Comparison of ENCODE assay signal across 15 cellular contexts in genomic region chr7:82317760-82318159, GRCh38.
"Had no signal": no experiment of that assay in that cellular context is flagged by ENCODE, and none has a peak within 500 bp of the region (broad histone marks: within the 10 kb centered on the region; RNA-seq: fewer than 3 reads in every experiment).

No MANE protein-coding gene starts in this region.

- H3K27ac Mint-ChIP-seq: activated CD4-positive, alpha-beta T cell treated with anti-CD3 and anti-CD28 coated beads, Interleukin-2, amount 10 ng/mL, durations not matched to agents 7 days and 5 days; activated CD8-positive, alpha-beta memory T cell treated with anti-CD3 and anti-CD28 coated beads, Interleukin-2, amount 10 ng/mL, durations not matched to agents 7 days and 5 days; activated CD8-positive, alpha-beta T cell treated with anti-CD3 and anti-CD28 coated beads for 36 hours; activated naive CD4-positive, alpha-beta T cell treated with anti-CD3 and anti-CD28 coated beads, Interleukin-2, amount 10 ng/mL, durations not matched to agents 7 days and 5 days; stimulated activated naive CD8-positive, alpha-beta T cell treated with anti-CD3 and anti-CD28 coated beads, Interleukin-15, Interleukin-2, amounts not matched to agents 100 ng/mL and 50 ng/mL, for 24 hours; T-cell; T-helper 2 cell treated with Interferon-gamma antibody and Interleukin-4, amounts not matched to agents 5 μg/mL and 100 μg/mL, for 36 hours had no signal

- H3K4me3 ChIP-seq: cardiac muscle cell, tibial artery had no signal

- H3K27me3 Mint-ChIP-seq: activated CD4-positive, alpha-beta T cell treated with anti-CD3 and anti-CD28 coated beads, Interleukin-2, amount 10 ng/mL, durations not matched to agents 7 days and 5 days; activated CD8-positive, alpha-beta memory T cell treated with anti-CD3 and anti-CD28 coated beads, Interleukin-2, amount 10 ng/mL, durations not matched to agents 7 days and 5 days; activated CD8-positive, alpha-beta T cell treated with anti-CD3 and anti-CD28 coated beads for 36 hours; activated naive CD4-positive, alpha-beta T cell treated with anti-CD3 and anti-CD28 coated beads, Interleukin-2, amount 10 ng/mL, durations not matched to agents 7 days and 5 days; stimulated activated naive CD8-positive, alpha-beta T cell treated with anti-CD3 and anti-CD28 coated beads, Interleukin-15, Interleukin-2, amounts not matched to agents 100 ng/mL and 50 ng/mL, for 24 hours; T-cell had no signal

- H3K27me3 ChIP-seq: cardiac muscle cell, tibial artery had no signal

- H3K4me1 Mint-ChIP-seq: activated CD4-positive, alpha-beta T cell treated with anti-CD3 and anti-CD28 coated beads, Interleukin-2, amount 10 ng/mL, durations not matched to agents 7 days and 5 days; activated CD8-positive, alpha-beta memory T cell treated with anti-CD3 and anti-CD28 coated beads, Interleukin-2, amount 10 ng/mL, durations not matched to agents 7 days and 5 days; activated naive CD4-positive, alpha-beta T cell treated with anti-CD3 and anti-CD28 coated beads, Interleukin-2, amount 10 ng/mL, durations not matched to agents 7 days and 5 days; T-cell had no signal

- H3K27ac ChIP-seq: cardiac muscle cell, tibial artery, VCaP had no signal

- H3K9me3 ChIP-seq: tibial artery had no signal

- H3K4me3 Mint-ChIP-seq: activated CD4-positive, alpha-beta T cell treated with anti-CD3 and anti-CD28 coated beads, Interleukin-2, amount 10 ng/mL, durations not matched to agents 7 days and 5 days; activated CD8-positive, alpha-beta memory T cell treated with anti-CD3 and anti-CD28 coated beads, Interleukin-2, amount 10 ng/mL, durations not matched to agents 7 days and 5 days; activated CD8-positive, alpha-beta T cell treated with anti-CD3 and anti-CD28 coated beads for 36 hours; activated naive CD4-positive, alpha-beta T cell treated with anti-CD3 and anti-CD28 coated beads, Interleukin-2, amount 10 ng/mL, durations not matched to agents 7 days and 5 days; stimulated activated naive CD8-positive, alpha-beta T cell treated with anti-CD3 and anti-CD28 coated beads, Interleukin-15, Interleukin-2, amounts not matched to agents 100 ng/mL and 50 ng/mL, for 24 hours; T-cell; T-helper 2 cell treated with Interferon-gamma antibody and Interleukin-4, amounts not matched to agents 5 μg/mL and 100 μg/mL, for 36 hours had no signal

- DNase-seq: activated CD4-positive, alpha-beta T cell treated with anti-CD3 and anti-CD28 coated beads, Interleukin-2, amount 10 ng/mL, durations not matched to agents 7 days and 5 days; activated CD4-positive, CD25-positive, alpha-beta regulatory T cell treated with anti-CD3 and anti-CD28 coated beads, Interleukin-2, amount 50 U/mL, for 72 hours; activated CD8-positive, alpha-beta memory T cell treated with anti-CD3 and anti-CD28 coated beads, Interleukin-2, amount 10 ng/mL, durations not matched to agents 7 days and 5 days; activated CD8-positive, alpha-beta T cell treated with anti-CD3 and anti-CD28 coated beads for 36 hours; activated effector memory CD4-positive, alpha-beta T cell treated with anti-CD3 and anti-CD28 coated beads, Interleukin-2, amount 50 U/mL, for 16 hours; activated naive CD4-positive, alpha-beta T cell treated with anti-CD3 and anti-CD28 coated beads, Interleukin-2, amount 10 ng/mL, durations not matched to agents 7 days and 5 days; activated T-cell treated with anti-CD3 and anti-CD28 coated beads for 4 hours; hippocampal formation; retina; T-cell; tibial artery had no signal

- H3K36me3 ChIP-seq: cardiac muscle cell, tibial artery had no signal

- H3K36me3 Mint-ChIP-seq: activated CD8-positive, alpha-beta memory T cell treated with anti-CD3 and anti-CD28 coated beads, Interleukin-2, amount 10 ng/mL, durations not matched to agents 7 days and 5 days; activated naive CD4-positive, alpha-beta T cell treated with anti-CD3 and anti-CD28 coated beads, Interleukin-2, amount 10 ng/mL, durations not matched to agents 7 days and 5 days; T-cell had no signal
